ENCODE assay signal across 8 cellular contexts in the genomic region with DNA sequence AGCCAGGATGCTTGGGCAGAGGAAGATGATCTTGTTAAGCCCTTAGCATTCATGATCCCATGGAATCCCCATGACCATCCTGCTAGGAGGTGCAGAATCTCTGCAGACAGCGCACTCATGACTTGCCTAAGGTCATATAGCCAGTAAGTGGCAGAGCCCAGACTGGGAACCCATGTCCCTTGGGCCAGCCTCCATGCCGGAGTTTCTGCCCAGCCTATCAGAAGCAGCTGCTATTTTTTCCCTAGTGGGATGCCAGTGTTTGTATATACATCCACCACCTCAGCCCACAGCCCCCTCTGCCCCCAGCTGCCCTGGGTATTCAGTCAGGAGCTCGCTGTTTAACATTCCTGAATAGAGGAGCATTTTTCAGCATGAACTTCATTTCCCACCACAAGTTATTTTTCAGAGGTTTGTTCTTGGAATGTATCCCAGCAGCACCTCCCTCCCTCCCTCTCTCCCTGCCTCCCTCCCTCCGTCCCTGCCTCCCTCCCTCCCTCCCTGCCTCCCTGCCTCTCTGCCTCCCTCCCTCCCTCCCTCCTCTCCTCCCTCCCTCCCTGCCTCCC. TPM values are rescaled to one million over a fixed set of nuclear protein-coding genes. Genes with fewer than 3 reads are reported as not detected.
DNase-seq lines count a peak whose midpoint lies in the region; ATAC-seq and TF ChIP-seq lines count a peak whose summit lies in the region.

No MANE protein-coding gene starts in this region.

- ATAC-seq in RWPE2 (ENCODE audit: low read depth) (no peak), gastrocnemius medialis (peak in 1 of 2 donors; percentile 26), GM19035 (IDR thresholded peaks at IDR 0.05; ENCODE audit: unreplicated experiment) (no peak), HG03378 (IDR thresholded peaks at IDR 0.05; ENCODE audit: unreplicated experiment) (no peak)

- in situ Hi-C loops in gastrocnemius medialis (cut with MboI; ENCODE audit: low sequenced_read_pairs in 4 of 4) = no loop called here

- H3K4me1 ChIP-seq in RWPE2 (ENCODE audit: insufficient read depth, poor library complexity, severe bottlenecking) (peaks cover 17% of the 10 kb centered on the region), gastrocnemius medialis (peaks cover 36 to 43% of the 10 kb centered on the region in 2 donors)

- DNase-seq in EH (ENCODE audit: low read depth) = peak; percentile 96
- no peak for DNase-seq in RWPE2 (ENCODE audit: low spot score)
- DNase-seq in fibroblast of villous mesenchyme (ENCODE audit: low read depth) = peak; percentile 92
- peak; percentile 12 to 25 for DNase-seq in gastrocnemius medialis
- DNase-seq in activated T-cell treated with anti-CD3 and anti-CD28 coated beads, Interleukin-2, amount 50 U/mL, for 1 hour = no peak
- DNase-seq in GM20000 (ENCODE audit: low spot score) = no peak

- H3K27ac ChIP-seq in RWPE2 (ENCODE audit: poor library complexity, severe bottlenecking) (peak overlapping the region; percentile 60), gastrocnemius medialis (peak overlapping the region; percentile 81 to 85 (median 82))

- no peak for TF ChIP-seq POLR2A in gastrocnemius medialis (IDR thresholded peaks at IDR 0.05)

- H3K36me3 ChIP-seq in RWPE2 (ENCODE audit: low read depth) = peaks cover 4% of the 10 kb centered on the region; the same call in 1 of the 2 replicates
- H3K36me3 ChIP-seq in gastrocnemius medialis = no peaks in the 10 kb centered on the region

- TF ChIP-seq CTCF in RWPE2 (IDR thresholded peaks at IDR 0.05; ENCODE audit: poor library complexity, severe bottlenecking) (no peak), fibroblast of villous mesenchyme (IDR thresholded peaks at IDR 0.05; ENCODE audit: insufficient read depth, low read depth, low read length) (no peak), gastrocnemius medialis (IDR thresholded peaks at IDR 0.05 in 4 of 5, conservative IDR thresholded peaks at IDR 0.05 in 1 of 5) (no peak), GM20000 (IDR thresholded peaks at IDR 0.05; ENCODE audit: extremely low read depth, missing control alignments) (no peak)

- no peaks in the 10 kb centered on the region for H3K27me3 ChIP-seq in RWPE2 (ENCODE audit: insufficient read depth, poor library complexity, severe bottlenecking)
- no peaks in the 10 kb centered on the region for H3K27me3 ChIP-seq in gastrocnemius medialis

- intact Hi-C loops in gastrocnemius medialis (cut with DNase I; ENCODE audit: low total_unique reads) = loop anchor here (2.0 kb wide), 1 partner anchor 16 kb away; no protein-coding TSS in a partner anchor

- H3K9me3 ChIP-seq in RWPE2 (ENCODE audit: severe bottlenecking) (no peaks in the 10 kb centered on the region), gastrocnemius medialis (no peaks in the 10 kb centered on the region)

- H3K4me3 ChIP-seq in RWPE2 (ENCODE audit: severe bottlenecking) = no peak overlapping the region
- H3K4me3 ChIP-seq in fibroblast of villous mesenchyme (ENCODE audit: low read depth, low read length) = no peak overlapping the region
- H3K4me3 ChIP-seq in gastrocnemius medialis = no peak overlapping the region

RNA-seq across cellular contexts. Expression of gene SUSD2, which starts 34.4 kb away (rescaled TPM):
- total RNA-seq in fibroblast of villous mesenchyme (0.64 and 1.3 TPM in 2 replicates), gastrocnemius medialis (1 to 10 TPM in 3 of 4 donors, under 1 TPM in 1; 0.76 to 4.1 (median 1.6) TPM)

Comparison
In these comparisons a context has a peak if more than half of its experiments do, and no peak if none do; other contexts are left out.
1. DNase-seq: peak in EH (single experiment), fibroblast of villous mesenchyme (single experiment) and gastrocnemius medialis (2 of 2); none in RWPE2 (single experiment), activated T-cell treated with anti-CD3 and anti-CD28 coated beads, Interleukin-2, amount 50 U/mL, for 1 hour (single experiment) and GM20000 (single experiment).